In genomic region chr4:48841045-48841827, GRCh38 we compare ENCODE assay signal across 16 cellular contexts.
"Had no signal": no experiment of that assay in that cellular context is flagged by ENCODE, and none has a peak within 500 bp of the region (broad histone marks: within the 10 kb centered on the region; RNA-seq: fewer than 3 reads in every experiment).

No MANE protein-coding gene starts in this region.

- H3K27me3 Mint-ChIP-seq: activated CD4-positive, alpha-beta T cell treated with anti-CD3 and anti-CD28 coated beads, Interleukin-2, amount 10 ng/mL, durations not matched to agents 7 days and 5 days; activated CD8-positive, alpha-beta memory T cell treated with anti-CD3 and anti-CD28 coated beads, Interleukin-2, amount 10 ng/mL, durations not matched to agents 7 days and 5 days; activated CD8-positive, alpha-beta T cell treated with anti-CD3 and anti-CD28 coated beads for 36 hours; activated naive CD8-positive, alpha-beta T cell treated with anti-CD3 and anti-CD28 coated beads for 36 hours; activated T-helper 17 cell treated with anti-CD3 and anti-CD28 coated beads, Interleukin-2, amount 50 U/mL, for 72 hours; naive thymus-derived CD4-positive, alpha-beta T cell; progenitor cell of endocrine pancreas; stimulated activated naive CD8-positive, alpha-beta T cell treated with anti-CD3 and anti-CD28 coated beads, Interleukin-15, amount 100 ng/mL, for 72 hours had no signal

- H3K4me3 Mint-ChIP-seq: activated CD4-positive, alpha-beta T cell treated with anti-CD3 and anti-CD28 coated beads, Interleukin-2, amount 10 ng/mL, durations not matched to agents 7 days and 5 days; activated CD8-positive, alpha-beta memory T cell treated with anti-CD3 and anti-CD28 coated beads, Interleukin-2, amount 10 ng/mL, durations not matched to agents 7 days and 5 days; activated CD8-positive, alpha-beta T cell treated with anti-CD3 and anti-CD28 coated beads for 36 hours; activated naive CD8-positive, alpha-beta T cell treated with anti-CD3 and anti-CD28 coated beads for 36 hours; activated T-helper 17 cell treated with anti-CD3 and anti-CD28 coated beads, Interleukin-2, amount 50 U/mL, for 72 hours; naive thymus-derived CD4-positive, alpha-beta T cell; stimulated activated naive CD8-positive, alpha-beta T cell treated with anti-CD3 and anti-CD28 coated beads, Interleukin-15, amount 100 ng/mL, for 72 hours; T-helper 2 cell treated with Interferon-gamma antibody and Interleukin-4, amounts not matched to agents 5 μg/mL and 100 μg/mL, for 36 hours had no signal

- H3K4me3 ChIP-seq: esophagus squamous epithelium, left lung, tibial artery had no signal

- H3K27ac Mint-ChIP-seq: activated CD4-positive, alpha-beta T cell treated with anti-CD3 and anti-CD28 coated beads, Interleukin-2, amount 10 ng/mL, durations not matched to agents 7 days and 5 days; activated CD8-positive, alpha-beta memory T cell treated with anti-CD3 and anti-CD28 coated beads, Interleukin-2, amount 10 ng/mL, durations not matched to agents 7 days and 5 days; activated CD8-positive, alpha-beta T cell treated with anti-CD3 and anti-CD28 coated beads for 36 hours; activated naive CD8-positive, alpha-beta T cell treated with anti-CD3 and anti-CD28 coated beads for 36 hours; activated T-helper 17 cell treated with anti-CD3 and anti-CD28 coated beads, Interleukin-2, amount 50 U/mL, for 72 hours; naive thymus-derived CD4-positive, alpha-beta T cell; progenitor cell of endocrine pancreas; stimulated activated naive CD8-positive, alpha-beta T cell treated with anti-CD3 and anti-CD28 coated beads, Interleukin-15, amount 100 ng/mL, for 72 hours; T-helper 2 cell treated with Interferon-gamma antibody and Interleukin-4, amounts not matched to agents 5 μg/mL and 100 μg/mL, for 36 hours had no signal

- H3K9me3 ChIP-seq: esophagus squamous epithelium, left lung, tibial artery had no signal

- DNase-seq: activated CD4-positive, alpha-beta T cell treated with anti-CD3 and anti-CD28 coated beads, Interleukin-2, amount 10 ng/mL, durations not matched to agents 7 days and 5 days; activated CD4-positive, CD25-positive, alpha-beta regulatory T cell treated with anti-CD3 and anti-CD28 coated beads, Interleukin-2, amount 50 U/mL, for 72 hours; activated CD8-positive, alpha-beta memory T cell treated with anti-CD3 and anti-CD28 coated beads, Interleukin-2, amount 10 ng/mL, durations not matched to agents 7 days and 5 days; activated CD8-positive, alpha-beta T cell treated with anti-CD3 and anti-CD28 coated beads for 36 hours; activated naive CD8-positive, alpha-beta T cell treated with anti-CD3 and anti-CD28 coated beads for 36 hours; central memory CD4-positive, alpha-beta T cell; esophagus squamous epithelium; kidney; left lung; naive thymus-derived CD4-positive, alpha-beta T cell; stimulated activated naive CD8-positive, alpha-beta T cell treated with anti-CD3 and anti-CD28 coated beads, Interleukin-15, amount 100 ng/mL, for 72 hours; tibial artery had no signal

- H3K27me3 ChIP-seq: esophagus squamous epithelium, left lung, tibial artery had no signal

- ATAC-seq: activated CD8-positive, alpha-beta memory T cell treated with anti-CD3 and anti-CD28 coated beads, Interleukin-2, amount 10 ng/mL, durations not matched to agents 7 days and 5 days; activated CD8-positive, alpha-beta T cell treated with anti-CD3 and anti-CD28 coated beads for 36 hours; activated T-helper 17 cell treated with anti-CD3 and anti-CD28 coated beads, Interleukin-2, amount 50 U/mL, for 72 hours; left lung; naive thymus-derived CD4-positive, alpha-beta T cell; stimulated activated naive CD8-positive, alpha-beta T cell treated with anti-CD3 and anti-CD28 coated beads, Interleukin-15, amount 100 ng/mL, for 72 hours had no signal

- H3K4me1 ChIP-seq: esophagus squamous epithelium, left lung had no signal

- H3K9me3 Mint-ChIP-seq: activated CD4-positive, alpha-beta T cell treated with anti-CD3 and anti-CD28 coated beads, Interleukin-2, amount 10 ng/mL, durations not matched to agents 7 days and 5 days; activated CD8-positive, alpha-beta T cell treated with anti-CD3 and anti-CD28 coated beads for 36 hours; activated naive CD8-positive, alpha-beta T cell treated with anti-CD3 and anti-CD28 coated beads for 36 hours; activated T-helper 17 cell treated with anti-CD3 and anti-CD28 coated beads, Interleukin-2, amount 50 U/mL, for 72 hours; stimulated activated naive CD8-positive, alpha-beta T cell treated with anti-CD3 and anti-CD28 coated beads, Interleukin-15, amount 100 ng/mL, for 72 hours; T-helper 2 cell treated with Interferon-gamma antibody and Interleukin-4, amounts not matched to agents 5 μg/mL and 100 μg/mL, for 36 hours had no signal

- H3K27ac ChIP-seq: esophagus squamous epithelium, left lung, tibial artery, VCaP had no signal
